In the genomic region with DNA sequence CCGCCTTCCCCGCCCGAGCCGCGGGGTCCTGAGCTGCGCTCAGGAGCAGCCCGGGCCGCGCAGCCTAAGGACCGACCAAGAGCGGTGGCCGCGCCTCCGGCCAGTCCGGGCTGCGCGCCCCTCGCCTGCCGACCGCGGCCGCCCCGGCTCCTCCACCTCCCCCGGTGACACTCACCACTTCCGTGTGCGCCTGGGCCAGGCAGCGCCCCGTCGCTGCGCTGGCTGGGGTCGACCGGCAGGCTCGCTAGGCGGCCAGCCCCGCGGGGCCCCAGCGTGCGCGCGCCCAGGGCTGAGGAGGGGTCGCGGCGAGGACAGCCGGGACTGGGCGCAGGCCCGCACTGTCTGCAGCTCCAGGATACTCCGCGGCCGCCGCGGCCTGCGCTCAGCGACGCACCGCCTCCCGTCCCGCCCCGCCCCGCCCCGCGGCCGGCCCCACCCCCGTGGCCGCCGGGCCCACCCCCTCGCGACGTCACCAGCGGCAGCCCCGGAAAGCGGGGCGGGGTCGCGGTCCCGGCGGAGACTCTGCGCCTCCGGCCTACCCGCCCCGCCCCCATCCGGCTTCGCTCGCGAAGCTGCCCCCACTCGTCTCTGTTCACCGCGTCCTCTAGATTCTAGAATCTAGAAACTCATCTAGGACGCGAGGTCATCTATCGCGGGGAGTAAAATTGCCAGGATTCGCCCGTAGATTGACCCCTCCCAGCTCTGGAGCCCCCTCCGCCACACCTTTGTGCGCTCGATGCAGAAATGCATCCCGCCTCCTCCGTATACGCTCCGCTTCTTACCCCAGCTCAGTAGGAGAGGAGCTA, we compare ENCODE assay signal across 1 cellular context.
TF ChIP-seq lines count a peak whose summit lies in the region.

A gene (minus strand): TSS at position 392 of the 806 bp plus-strand sequence. CDS start 80,285 bp downstream, outside the sequence.

TF ChIP-seq in HepG2, 621 proteins besides CTCF, POLR2A, EP300 and RAD21 (continued from another document and continues in another):
- TF ChIP-seq, protein P1, sequence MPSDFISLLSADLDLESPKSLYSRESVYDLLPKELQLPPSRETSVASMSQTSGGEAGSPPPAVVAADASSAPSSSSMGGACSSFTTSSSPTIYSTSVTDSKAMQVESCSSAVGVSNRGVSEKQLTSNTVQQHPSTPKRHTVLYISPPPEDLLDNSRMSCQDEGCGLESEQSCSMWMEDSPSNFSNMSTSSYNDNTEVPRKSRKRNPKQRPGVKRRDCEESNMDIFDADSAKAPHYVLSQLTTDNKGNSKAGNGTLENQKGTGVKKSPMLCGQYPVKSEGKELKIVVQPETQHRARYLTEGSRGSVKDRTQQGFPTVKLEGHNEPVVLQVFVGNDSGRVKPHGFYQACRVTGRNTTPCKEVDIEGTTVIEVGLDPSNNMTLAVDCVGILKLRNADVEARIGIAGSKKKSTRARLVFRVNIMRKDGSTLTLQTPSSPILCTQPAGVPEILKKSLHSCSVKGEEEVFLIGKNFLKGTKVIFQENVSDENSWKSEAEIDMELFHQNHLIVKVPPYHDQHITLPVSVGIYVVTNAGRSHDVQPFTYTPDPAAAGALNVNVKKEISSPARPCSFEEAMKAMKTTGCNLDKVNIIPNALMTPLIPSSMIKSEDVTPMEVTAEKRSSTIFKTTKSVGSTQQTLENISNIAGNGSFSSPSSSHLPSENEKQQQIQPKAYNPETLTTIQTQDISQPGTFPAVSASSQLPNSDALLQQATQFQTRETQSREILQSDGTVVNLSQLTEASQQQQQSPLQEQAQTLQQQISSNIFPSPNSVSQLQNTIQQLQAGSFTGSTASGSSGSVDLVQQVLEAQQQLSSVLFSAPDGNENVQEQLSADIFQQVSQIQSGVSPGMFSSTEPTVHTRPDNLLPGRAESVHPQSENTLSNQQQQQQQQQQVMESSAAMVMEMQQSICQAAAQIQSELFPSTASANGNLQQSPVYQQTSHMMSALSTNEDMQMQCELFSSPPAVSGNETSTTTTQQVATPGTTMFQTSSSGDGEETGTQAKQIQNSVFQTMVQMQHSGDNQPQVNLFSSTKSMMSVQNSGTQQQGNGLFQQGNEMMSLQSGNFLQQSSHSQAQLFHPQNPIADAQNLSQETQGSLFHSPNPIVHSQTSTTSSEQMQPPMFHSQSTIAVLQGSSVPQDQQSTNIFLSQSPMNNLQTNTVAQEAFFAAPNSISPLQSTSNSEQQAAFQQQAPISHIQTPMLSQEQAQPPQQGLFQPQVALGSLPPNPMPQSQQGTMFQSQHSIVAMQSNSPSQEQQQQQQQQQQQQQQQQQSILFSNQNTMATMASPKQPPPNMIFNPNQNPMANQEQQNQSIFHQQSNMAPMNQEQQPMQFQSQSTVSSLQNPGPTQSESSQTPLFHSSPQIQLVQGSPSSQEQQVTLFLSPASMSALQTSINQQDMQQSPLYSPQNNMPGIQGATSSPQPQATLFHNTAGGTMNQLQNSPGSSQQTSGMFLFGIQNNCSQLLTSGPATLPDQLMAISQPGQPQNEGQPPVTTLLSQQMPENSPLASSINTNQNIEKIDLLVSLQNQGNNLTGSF (CRISPR knock-in tag; IDR thresholded peaks at IDR 0.05) = peak; percentile 65; the same call in 1 of the 2 replicates
- TF ChIP-seq CBX2 (IDR thresholded peaks at IDR 0.05; ENCODE audit: low read depth, low read length) = no peak
- TF ChIP-seq CBX2 (CRISPR knock-in tag; IDR thresholded peaks at IDR 0.05; ENCODE audit: low read depth) = no peak
- TF ChIP-seq NR1H2 (CRISPR knock-in tag; IDR thresholded peaks at IDR 0.05; ENCODE audit: borderline replicate concordance, low read depth) = no peak
- TF ChIP-seq FOSL2 (CRISPR knock-in tag; IDR thresholded peaks at IDR 0.05) = no peak
- no peak for TF ChIP-seq ZFP36 (IDR thresholded peaks at IDR 0.05; ENCODE audit: borderline replicate concordance, low read depth, low read length, partially characterized antibody)
- peak; percentile 36; the same call in 1 of the 2 replicates for TF ChIP-seq ZSCAN25 (CRISPR knock-in tag; IDR thresholded peaks at IDR 0.05)
- TF ChIP-seq ZFY (CRISPR knock-in tag; IDR thresholded peaks at IDR 0.05) = peak; percentile 95
- TF ChIP-seq, protein P2, sequence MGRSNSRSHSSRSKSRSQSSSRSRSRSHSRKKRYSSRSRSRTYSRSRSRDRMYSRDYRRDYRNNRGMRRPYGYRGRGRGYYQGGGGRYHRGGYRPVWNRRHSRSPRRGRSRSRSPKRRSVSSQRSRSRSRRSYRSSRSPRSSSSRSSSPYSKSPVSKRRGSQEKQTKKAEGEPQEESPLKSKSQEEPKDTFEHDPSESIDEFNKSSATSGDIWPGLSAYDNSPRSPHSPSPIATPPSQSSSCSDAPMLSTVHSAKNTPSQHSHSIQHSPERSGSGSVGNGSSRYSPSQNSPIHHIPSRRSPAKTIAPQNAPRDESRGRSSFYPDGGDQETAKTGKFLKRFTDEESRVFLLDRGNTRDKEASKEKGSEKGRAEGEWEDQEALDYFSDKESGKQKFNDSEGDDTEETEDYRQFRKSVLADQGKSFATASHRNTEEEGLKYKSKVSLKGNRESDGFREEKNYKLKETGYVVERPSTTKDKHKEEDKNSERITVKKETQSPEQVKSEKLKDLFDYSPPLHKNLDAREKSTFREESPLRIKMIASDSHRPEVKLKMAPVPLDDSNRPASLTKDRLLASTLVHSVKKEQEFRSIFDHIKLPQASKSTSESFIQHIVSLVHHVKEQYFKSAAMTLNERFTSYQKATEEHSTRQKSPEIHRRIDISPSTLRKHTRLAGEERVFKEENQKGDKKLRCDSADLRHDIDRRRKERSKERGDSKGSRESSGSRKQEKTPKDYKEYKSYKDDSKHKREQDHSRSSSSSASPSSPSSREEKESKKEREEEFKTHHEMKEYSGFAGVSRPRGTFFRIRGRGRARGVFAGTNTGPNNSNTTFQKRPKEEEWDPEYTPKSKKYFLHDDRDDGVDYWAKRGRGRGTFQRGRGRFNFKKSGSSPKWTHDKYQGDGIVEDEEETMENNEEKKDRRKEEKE (IDR thresholded peaks at IDR 0.05) = no peak
- 0 out of 2 replicates have a peak, but pooled peaks have one; percentile 55 for TF ChIP-seq ATF7-NPFF (CRISPR knock-in tag; IDR thresholded peaks at IDR 0.05; ENCODE audit: low read depth)
- TF ChIP-seq ZNF253 (CRISPR knock-in tag; IDR thresholded peaks at IDR 0.05; ENCODE audit: borderline replicate concordance) = no peak
- peak; percentile 59; the same call in 1 of the 2 replicates for TF ChIP-seq HES4 (CRISPR knock-in tag; IDR thresholded peaks at IDR 0.05; ENCODE audit: borderline replicate concordance)
- TF ChIP-seq SRY (CRISPR knock-in tag; IDR thresholded peaks at IDR 0.05) = peak; percentile 12; the same call in 1 of the 2 replicates
- TF ChIP-seq, protein P3, sequence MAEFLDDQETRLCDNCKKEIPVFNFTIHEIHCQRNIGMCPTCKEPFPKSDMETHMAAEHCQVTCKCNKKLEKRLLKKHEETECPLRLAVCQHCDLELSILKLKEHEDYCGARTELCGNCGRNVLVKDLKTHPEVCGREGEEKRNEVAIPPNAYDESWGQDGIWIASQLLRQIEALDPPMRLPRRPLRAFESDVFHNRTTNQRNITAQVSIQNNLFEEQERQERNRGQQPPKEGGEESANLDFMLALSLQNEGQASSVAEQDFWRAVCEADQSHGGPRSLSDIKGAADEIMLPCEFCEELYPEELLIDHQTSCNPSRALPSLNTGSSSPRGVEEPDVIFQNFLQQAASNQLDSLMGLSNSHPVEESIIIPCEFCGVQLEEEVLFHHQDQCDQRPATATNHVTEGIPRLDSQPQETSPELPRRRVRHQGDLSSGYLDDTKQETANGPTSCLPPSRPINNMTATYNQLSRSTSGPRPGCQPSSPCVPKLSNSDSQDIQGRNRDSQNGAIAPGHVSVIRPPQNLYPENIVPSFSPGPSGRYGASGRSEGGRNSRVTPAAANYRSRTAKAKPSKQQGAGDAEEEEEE (CRISPR knock-in tag; IDR thresholded peaks at IDR 0.05; ENCODE audit: borderline replicate concordance) = no peak
- no peak for TF ChIP-seq ZNF256 (CRISPR knock-in tag; conservative IDR thresholded peaks at IDR 0.05)
- no peak for TF ChIP-seq SMC3 (IDR thresholded peaks at IDR 0.05; ENCODE audit: low read length)
- TF ChIP-seq ZNF768 (CRISPR knock-in tag; IDR thresholded peaks at IDR 0.05) = peak; percentile 46
- no peak for TF ChIP-seq ZNF260 (CRISPR knock-in tag; IDR thresholded peaks at IDR 0.05; ENCODE audit: borderline replicate concordance, low read depth)
- TF ChIP-seq, protein P4, sequence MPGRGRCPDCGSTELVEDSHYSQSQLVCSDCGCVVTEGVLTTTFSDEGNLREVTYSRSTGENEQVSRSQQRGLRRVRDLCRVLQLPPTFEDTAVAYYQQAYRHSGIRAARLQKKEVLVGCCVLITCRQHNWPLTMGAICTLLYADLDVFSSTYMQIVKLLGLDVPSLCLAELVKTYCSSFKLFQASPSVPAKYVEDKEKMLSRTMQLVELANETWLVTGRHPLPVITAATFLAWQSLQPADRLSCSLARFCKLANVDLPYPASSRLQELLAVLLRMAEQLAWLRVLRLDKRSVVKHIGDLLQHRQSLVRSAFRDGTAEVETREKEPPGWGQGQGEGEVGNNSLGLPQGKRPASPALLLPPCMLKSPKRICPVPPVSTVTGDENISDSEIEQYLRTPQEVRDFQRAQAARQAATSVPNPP (CRISPR knock-in tag; IDR thresholded peaks at IDR 0.05) = no peak
- TF ChIP-seq ZNF337 (CRISPR knock-in tag; IDR thresholded peaks at IDR 0.05; ENCODE audit: borderline replicate concordance, low read depth) = no peak
- TF ChIP-seq ZNF749 (CRISPR knock-in tag; IDR thresholded peaks at IDR 0.05; ENCODE audit: borderline replicate concordance) = peak; percentile 50; the same call in 1 of the 2 replicates
- TF ChIP-seq LCORL (IDR thresholded peaks at IDR 0.05) = no peak
- 0 out of 2 replicates have a peak, but pooled peaks have one; percentile 19 for TF ChIP-seq LCORL (CRISPR knock-in tag; IDR thresholded peaks at IDR 0.05)
- TF ChIP-seq, protein P5, sequence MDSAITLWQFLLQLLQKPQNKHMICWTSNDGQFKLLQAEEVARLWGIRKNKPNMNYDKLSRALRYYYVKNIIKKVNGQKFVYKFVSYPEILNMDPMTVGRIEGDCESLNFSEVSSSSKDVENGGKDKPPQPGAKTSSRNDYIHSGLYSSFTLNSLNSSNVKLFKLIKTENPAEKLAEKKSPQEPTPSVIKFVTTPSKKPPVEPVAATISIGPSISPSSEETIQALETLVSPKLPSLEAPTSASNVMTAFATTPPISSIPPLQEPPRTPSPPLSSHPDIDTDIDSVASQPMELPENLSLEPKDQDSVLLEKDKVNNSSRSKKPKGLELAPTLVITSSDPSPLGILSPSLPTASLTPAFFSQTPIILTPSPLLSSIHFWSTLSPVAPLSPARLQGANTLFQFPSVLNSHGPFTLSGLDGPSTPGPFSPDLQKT (CRISPR knock-in tag; IDR thresholded peaks at IDR 0.05; ENCODE audit: borderline replicate concordance) = no peak
- no peak for TF ChIP-seq HNRNPL (IDR thresholded peaks at IDR 0.05; ENCODE audit: low read depth, low read length)
- TF ChIP-seq ZNF546 (CRISPR knock-in tag; conservative IDR thresholded peaks at IDR 0.05) = peak; percentile 48; the same call in 1 of the 2 replicates
- no peak for TF ChIP-seq ZNF20 (CRISPR knock-in tag; IDR thresholded peaks at IDR 0.05)
- TF ChIP-seq, protein P6, sequence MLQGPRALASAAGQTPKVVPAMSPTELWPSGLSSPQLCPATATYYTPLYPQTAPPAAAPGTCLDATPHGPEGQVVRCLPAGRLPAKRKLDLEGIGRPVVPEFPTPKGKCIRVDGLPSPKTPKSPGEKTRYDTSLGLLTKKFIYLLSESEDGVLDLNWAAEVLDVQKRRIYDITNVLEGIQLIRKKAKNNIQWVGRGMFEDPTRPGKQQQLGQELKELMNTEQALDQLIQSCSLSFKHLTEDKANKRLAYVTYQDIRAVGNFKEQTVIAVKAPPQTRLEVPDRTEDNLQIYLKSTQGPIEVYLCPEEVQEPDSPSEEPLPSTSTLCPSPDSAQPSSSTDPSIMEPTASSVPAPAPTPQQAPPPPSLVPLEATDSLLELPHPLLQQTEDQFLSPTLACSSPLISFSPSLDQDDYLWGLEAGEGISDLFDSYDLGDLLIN (CRISPR knock-in tag; IDR thresholded peaks at IDR 0.05; ENCODE audit: borderline replicate concordance) = no peak
- peak; percentile 47; the same call in 1 of the 2 replicates for TF ChIP-seq PHF8 (CRISPR knock-in tag; IDR thresholded peaks at IDR 0.05)
- TF ChIP-seq CHD2 (IDR thresholded peaks at IDR 0.05; ENCODE audit: low read depth, low read length) = no peak
- peak; percentile 46; the same call in 1 of the 2 replicates for TF ChIP-seq PRMT3 (CRISPR knock-in tag; IDR thresholded peaks at IDR 0.05; ENCODE audit: borderline replicate concordance, low read depth)
- TF ChIP-seq RXRB (CRISPR knock-in tag; IDR thresholded peaks at IDR 0.05; ENCODE audit: borderline replicate concordance) = no peak
- 0 out of 2 replicates have a peak, but pooled peaks have one; percentile 44 for TF ChIP-seq EED (CRISPR knock-in tag; IDR thresholded peaks at IDR 0.05)
- TF ChIP-seq ZNF274 (CRISPR knock-in tag; IDR thresholded peaks at IDR 0.05) = no peak
- peak; percentile 78; the same call in 1 of the 2 replicates for TF ChIP-seq ZSCAN21 (CRISPR knock-in tag; IDR thresholded peaks at IDR 0.05; ENCODE audit: borderline replicate concordance)
- peak; percentile 49; the same call in 1 of the 2 replicates for TF ChIP-seq ZNF605 (CRISPR knock-in tag; IDR thresholded peaks at IDR 0.05)
- no peak for TF ChIP-seq NFRKB (IDR thresholded peaks at IDR 0.05)
- no peak for TF ChIP-seq MLLT10 (CRISPR knock-in tag; IDR thresholded peaks at IDR 0.05)
- no peak for TF ChIP-seq DMAP1 (CRISPR knock-in tag; IDR thresholded peaks at IDR 0.05)
- TF ChIP-seq SPEN (CRISPR knock-in tag; IDR thresholded peaks at IDR 0.05; ENCODE audit: low read depth) = peak; percentile 64; the same call in 1 of the 2 replicates
- peak; percentile 53; the same call in 1 of the 2 replicates for TF ChIP-seq ZBTB7A (CRISPR knock-in tag; IDR thresholded peaks at IDR 0.05)
